ENCODE assay signal across 21 cellular contexts in genomic region chr3:194604126-194604525, GRCh38.
"Had no signal": no experiment of that assay in that cellular context is flagged by ENCODE, and none has a peak within 500 bp of the region (broad histone marks: within the 10 kb centered on the region; RNA-seq: fewer than 3 reads in every experiment).

No MANE protein-coding gene starts in this region.

- H3K4me2 ChIP-seq: hepatocyte had no signal

- H3K4me3 ChIP-seq: colonic mucosa, dorsolateral prefrontal cortex, esophagus muscularis mucosa, esophagus squamous epithelium, gastrocnemius medialis, gastroesophageal sphincter, heart left ventricle, heart right ventricle, hepatocyte had no signal

- H3K9me3 ChIP-seq: colonic mucosa, esophagus muscularis mucosa, esophagus squamous epithelium, gastrocnemius medialis, gastroesophageal sphincter, heart left ventricle, heart right ventricle had no signal

- H3K27me3 Mint-ChIP-seq: dendritic cell treated with granulocyte-macrophage colony-stimulating factor and Interleukin-4, amounts not matched to agents 40 ng/mL and 50 ng/mL, for 4 days; effector memory CD8-positive, alpha-beta T cell had no signal

- H3K4me3 Mint-ChIP-seq: dendritic cell treated with granulocyte-macrophage colony-stimulating factor and Interleukin-4, amounts not matched to agents 40 ng/mL and 50 ng/mL, for 4 days; effector memory CD8-positive, alpha-beta T cell; endodermal cell had no signal

- DNase-seq: colonic mucosa; cortex of kidney; dorsolateral prefrontal cortex; effector CD4-positive, alpha-beta T cell; effector CD8-positive, alpha-beta T cell; effector memory CD4-positive, alpha-beta T cell; effector memory CD8-positive, alpha-beta T cell; endodermal cell; erythroblast; esophagus squamous epithelium; foreskin keratinocyte; foreskin melanocyte; gastrocnemius medialis; glutamatergic neuron; heart left ventricle; heart right ventricle had no signal

- H3K9me3 Mint-ChIP-seq: dendritic cell treated with granulocyte-macrophage colony-stimulating factor and Interleukin-4, amounts not matched to agents 40 ng/mL and 50 ng/mL, for 4 days; effector memory CD8-positive, alpha-beta T cell; endodermal cell had no signal

- H3K36me3 ChIP-seq: colonic mucosa, gastrocnemius medialis, gastroesophageal sphincter had no signal

- H3K27me3 ChIP-seq: colonic mucosa, dorsolateral prefrontal cortex, esophagus muscularis mucosa, esophagus squamous epithelium, foreskin keratinocyte, gastrocnemius medialis, gastroesophageal sphincter, heart left ventricle, heart right ventricle, hepatocyte had no signal

- H3K27ac Mint-ChIP-seq: dendritic cell treated with granulocyte-macrophage colony-stimulating factor and Interleukin-4, amounts not matched to agents 40 ng/mL and 50 ng/mL, for 4 days; effector memory CD8-positive, alpha-beta T cell; endodermal cell had no signal

- H3K27ac ChIP-seq: colonic mucosa, dorsolateral prefrontal cortex, epithelial cell of prostate, esophagus muscularis mucosa, esophagus squamous epithelium, foreskin keratinocyte, gastrocnemius medialis, gastroesophageal sphincter, heart left ventricle, heart right ventricle, hepatocyte had no signal

- H3K4me1 ChIP-seq: colonic mucosa, esophagus muscularis mucosa, esophagus squamous epithelium, foreskin keratinocyte, gastrocnemius medialis, gastroesophageal sphincter, heart left ventricle, heart right ventricle had no signal
